10 cellular contexts compared by ENCODE assay signal in the genomic region with DNA sequence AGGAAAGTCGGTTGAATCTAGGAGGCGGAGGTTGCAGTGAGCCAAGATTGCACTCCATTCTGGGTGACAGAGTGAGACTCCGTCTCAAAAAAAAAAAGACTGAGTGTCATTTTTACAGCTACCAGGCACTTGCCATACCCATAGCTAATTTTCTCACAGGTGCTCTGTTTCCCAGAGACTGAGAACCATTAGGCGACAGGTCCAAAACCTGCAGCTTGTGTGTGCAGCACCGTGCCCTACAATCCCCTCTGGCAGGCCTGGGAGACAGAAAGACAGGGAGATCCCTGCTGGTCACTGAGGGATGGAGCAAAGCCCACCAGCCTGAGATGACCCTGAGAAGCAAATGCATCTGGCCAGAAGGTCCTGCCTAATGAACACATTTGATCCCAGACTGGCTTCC. TPM values are rescaled to one million over a fixed set of nuclear protein-coding genes. Genes with fewer than 3 reads are reported as not detected.
A peak's percentile ranks its signal among the peaks of the same experiment; 100 is the strongest.
DNase-seq lines count a peak whose midpoint lies in the region; TF ChIP-seq lines count a peak whose summit lies in the region.
"Had no signal": no experiment of that assay in that cellular context is flagged by ENCODE, and none has a peak within 500 bp of the region (broad histone marks: within the 10 kb centered on the region; RNA-seq: fewer than 3 reads in every experiment).

No MANE protein-coding gene starts in this region.

- no peak for TF ChIP-seq CTCF in Calu3 (IDR thresholded peaks at IDR 0.05; ENCODE audit: unreplicated experiment)
- no peak for TF ChIP-seq CTCF in nephron progenitor cell (IDR thresholded peaks at IDR 0.05)
- no peak for TF ChIP-seq CTCF in CD14-positive monocyte (IDR thresholded peaks at IDR 0.05)
- TF ChIP-seq CTCF in GM13977 (IDR thresholded peaks at IDR 0.05; ENCODE audit: extremely low read depth, insufficient read depth, missing control alignments) = no peak

- peaks cover 17% of the 10 kb centered on the region; the same call in 1 of the 2 replicates for H3K36me3 ChIP-seq in KOPT-K1 (ENCODE audit: insufficient read depth, low read length)

- H3K27ac ChIP-seq in KOPT-K1 (ENCODE audit: low read depth, low read length, poor library complexity, severe bottlenecking) = peak overlapping the region; percentile 97

- DNase-seq in Calu3 (no peak), nephron progenitor cell (no peak), CD14-positive monocyte (ENCODE audit: low spot score) (no peak), GM13977 (ENCODE audit: low spot score) (no peak), NCI-H510A treated with DMSO at 0.1 percent for 48 hours (lab: John Stamatoyannopoulos, UW) (no peak)
- DNase-seq: nucleus accumbens, trophoblast cell had no signal

- in situ Hi-C loops in GM13977 (cut with MboI; ENCODE audit: low pct_unique_long_range_greater_than_20kb, low sequenced_read_pairs, unreplicated experiment) = no loop called here

- H3K36me3 Mint-ChIP-seq in Calu3 (ENCODE audit: insufficient read depth, unreplicated experiment) = peaks cover 44% of the 10 kb centered on the region
- no peaks in the 10 kb centered on the region for H3K36me3 Mint-ChIP-seq in activated naive CD8-positive, alpha-beta T cell
- H3K36me3 Mint-ChIP-seq in nephron progenitor cell (ENCODE audit: low read depth) = peaks cover 7% of the 10 kb centered on the region
- H3K36me3 Mint-ChIP-seq in CD14-positive monocyte = peaks cover 0 to 6% of the 10 kb centered on the region in 2 donors

- BruUV-seq in Calu3 (replicated peaks; lab: Mats Ljungman, UMichigan) = TSS peak; percentile 27

- CTCF ChIA-PET in Calu3 (lab: Charles Lee) = interaction anchor here (1.0 kb wide), 1 partner anchor 287 kb away, joined by 3 read pairs; no protein-coding TSS in a partner anchor

- intact Hi-C loops in Calu3 (cut with micrococcal nuclease; ENCODE audit: unreplicated experiment) (no loop called here), CD14-positive monocyte (cut with micrococcal nuclease) (loop anchor here (5.0 kb wide), 2 partner anchors 37 to 1248 kb away; partner anchors contain the start of genes HCFC1R1 (in 1 of the 2), THOC6 (in 1 of the 2) and TNFRSF12A (in 1 of the 2))

- H3K27ac Mint-ChIP-seq in Calu3 (ENCODE audit: unreplicated experiment) (no peak overlapping the region), nephron progenitor cell (no peak overlapping the region), CD14-positive monocyte (no peak overlapping the region)
- peak overlapping the region; percentile 50 for H3K27ac Mint-ChIP-seq in activated naive CD8-positive, alpha-beta T cell

- H3K9me3 Mint-ChIP-seq in Calu3 (ENCODE audit: low read depth, unreplicated experiment) (no peaks in the 10 kb centered on the region), nephron progenitor cell (no peaks in the 10 kb centered on the region), CD14-positive monocyte (no peaks in the 10 kb centered on the region)
- no peaks in the 10 kb centered on the region for H3K9me3 Mint-ChIP-seq in activated naive CD8-positive, alpha-beta T cell (ENCODE audit: low read depth)

- no peaks in the 10 kb centered on the region for H3K4me1 Mint-ChIP-seq in Calu3 (ENCODE audit: low read depth, unreplicated experiment)
- H3K4me1 Mint-ChIP-seq in activated naive CD8-positive, alpha-beta T cell (ENCODE audit: low read depth) = peaks cover 14% of the 10 kb centered on the region
- peaks cover 29% of the 10 kb centered on the region for H3K4me1 Mint-ChIP-seq in nephron progenitor cell
- H3K4me1 Mint-ChIP-seq in CD14-positive monocyte = peaks cover 22% of the 10 kb centered on the region

- H3K27me3 Mint-ChIP-seq in Calu3 (ENCODE audit: unreplicated experiment) (no peaks in the 10 kb centered on the region), nephron progenitor cell (ENCODE audit: low read depth, poor library complexity) (no peaks in the 10 kb centered on the region), CD14-positive monocyte (ENCODE audit: low read depth in 3 of 3) (no peaks in the 10 kb centered on the region)
- H3K27me3 Mint-ChIP-seq in activated naive CD8-positive, alpha-beta T cell = no peaks in the 10 kb centered on the region

- H3K9me3 ChIP-seq in KOPT-K1 (ENCODE audit: insufficient read depth, low read length, poor library complexity, severe bottlenecking) = no peaks in the 10 kb centered on the region

- H3K4me3 Mint-ChIP-seq in Calu3 (ENCODE audit: low read depth, unreplicated experiment) (no peak overlapping the region), nephron progenitor cell (peak overlapping the region; percentile 40), CD14-positive monocyte (no peak overlapping the region)
- peak overlapping the region; percentile 88 for H3K4me3 Mint-ChIP-seq in activated naive CD8-positive, alpha-beta T cell

RNA-seq across cellular contexts. Expression of gene TFAP4, which starts 2.7 kb away (rescaled TPM):
- total RNA-seq in Calu3 (2022) = 31.4 and 31.9 TPM in 2 replicates
- polyA plus RNA-seq in CD14-positive monocyte = under 1 TPM; 0.16 to 0.71 TPM

RNA-seq across cellular contexts. Expression of gene SRL, which starts 28.2 kb away (rescaled TPM):
- 0.12 TPM in 1 of 2 replicates, not detected in the other for total RNA-seq in Calu3 (2022)
- polyA plus RNA-seq in CD14-positive monocyte = not detected
- total RNA-seq: T-helper 2 cell treated with Interferon-gamma antibody and Interleukin-4, amounts not matched to agents 100 ng/mL and 5 ng/mL, for 36 hours had no signal

RNA-seq across cellular contexts. Expression of gene GLIS2, which starts 45.8 kb away (rescaled TPM):
- 22.1 and 24.5 TPM in 2 replicates for total RNA-seq in Calu3 (2022)
- not detected for polyA plus RNA-seq in CD14-positive monocyte

Comparison
In these comparisons a context has a peak if more than half of its experiments do, and no peak if none do; other contexts are left out.
1. H3K4me3 Mint-ChIP-seq: peak in activated naive CD8-positive, alpha-beta T cell (single experiment) and nephron progenitor cell (single experiment); none in Calu3 (single experiment) and CD14-positive monocyte (0 of 2).